In genomic region chr1:212285685-212286436, GRCh38 we compare ENCODE assay signal across 8 cellular contexts. TPM values are rescaled to one million over a fixed set of nuclear protein-coding genes. Genes with fewer than 3 reads are reported as not detected.
DNase-seq lines count a peak whose midpoint lies in the region; ATAC-seq, FAIRE-seq and TF ChIP-seq lines count a peak whose summit lies in the region.

No MANE protein-coding gene starts in this region.

- CTCF ChIA-PET in activated CD8-positive, alpha-beta memory T cell treated with anti-CD3 and anti-CD28 coated beads, Interleukin-2, amount 10 ng/mL, durations not matched to agents 7 days and 5 days (lab: Charles Lee) = interaction anchor here (0.6 to 2.8 kb wide), 14 partner anchors 10 to 605 kb away, joined by 3 to 25 read pairs (median 4); partner anchors contain the start of genes DTL and INTS7
- CTCF ChIA-PET in endothelial cell of umbilical vein (lab: Charles Lee) = interaction anchor here (0.6 to 3.4 kb wide), 8 partner anchors 38 to 605 kb away, joined by 3 to 59 read pairs (median 5); partner anchors contain the start of genes DTL and INTS7

- POLR2A ChIA-PET in endothelial cell of umbilical vein (lab: Charles Lee) = interaction anchor here (0.6 to 1.2 kb wide), 3 partner anchors 74 to 215 kb away, joined by 3 to 4 read pairs (median 3); no protein-coding TSS in a partner anchor

- H4K20me1 ChIP-seq in endothelial cell of umbilical vein (replicated peaks; ENCODE audit: control insufficient read depth, extremely low read depth, insufficient read depth, low read length) = no peaks in the 10 kb centered on the region

- TF ChIP-seq CTCF in endothelial cell of umbilical vein (IDR thresholded peaks at IDR 0.05; ENCODE audit: extremely low read depth in 1 of 2, insufficient read depth in 1 of 2, low read depth in 1 of 2, low read length in 2 of 2) = no peak

- H3K4me1 ChIP-seq in endothelial cell of umbilical vein (ENCODE audit: control insufficient read depth, extremely low read depth, insufficient read depth, low read length) (peaks cover 27% of the 10 kb centered on the region), muscle layer of colon (ENCODE audit: insufficient read depth, low read length) (peaks cover 20% of the 10 kb centered on the region)

- H3K27me3 ChIP-seq in endothelial cell of umbilical vein (ENCODE audit: control insufficient read depth in 2 of 2, insufficient read depth in 2 of 2, low read length in 2 of 2) (no peaks in the 10 kb centered on the region), muscle layer of colon (ENCODE audit: control insufficient read depth in 1 of 2, insufficient read depth in 2 of 2, low read length in 2 of 2) (no peaks in the 10 kb centered on the region)

- no peaks in the 10 kb centered on the region for H3K9me3 Mint-ChIP-seq in activated CD8-positive, alpha-beta memory T cell treated with anti-CD3 and anti-CD28 coated beads, Interleukin-2, amount 10 ng/mL, durations not matched to agents 7 days and 5 days (ENCODE audit: low read depth)

- H3K4me3 ChIP-seq in endothelial cell of umbilical vein (replicated peaks in 1 of 3; ENCODE audit: insufficient read depth in 1 of 3, low read depth in 1 of 3, low read length in 3 of 3) (peak overlapping the region; percentile 63 to 86 (median 85)), muscle layer of colon (ENCODE audit: low read depth in 1 of 2, low read length in 2 of 2) (peak overlapping the region; percentile 94 to 98)

- H3K27ac ChIP-seq in endothelial cell of umbilical vein (ENCODE audit: insufficient read depth, low read depth, low read length) = peak overlapping the region; percentile 44
- H3K27ac ChIP-seq in muscle layer of colon (ENCODE audit: low read depth, low read length) = peak overlapping the region; percentile 96

- peak overlapping the region; percentile 89 for H3K4me2 ChIP-seq in endothelial cell of umbilical vein (ENCODE audit: insufficient read depth, low read length)

- peaks cover 42% of the 10 kb centered on the region for H3K4me1 Mint-ChIP-seq in activated CD8-positive, alpha-beta memory T cell treated with anti-CD3 and anti-CD28 coated beads, Interleukin-2, amount 10 ng/mL, durations not matched to agents 7 days and 5 days

- peak overlapping the region; percentile 77 for H2AFZ ChIP-seq in endothelial cell of umbilical vein (ENCODE audit: low read depth, low read length)

- BruUV-seq in endothelial cell of umbilical vein (replicated peaks; lab: Mats Ljungman, UMichigan) = no TSS peak

- dilution Hi-C loops in endothelial cell of umbilical vein (cut with MboI; ENCODE audit: extremely low pct_ligation_motif_present, low sequenced_read_pairs) = no loop called here

- H3K79me2 ChIP-seq in endothelial cell of umbilical vein (ENCODE audit: control insufficient read depth, insufficient read depth, low read length) = peaks cover 30% of the 10 kb centered on the region

- ATAC-seq in GM18868 (IDR thresholded peaks at IDR 0.05; ENCODE audit: unreplicated experiment) (peak; percentile 14), HG03103 (IDR thresholded peaks at IDR 0.05; ENCODE audit: low read depth, unreplicated experiment) (peak; percentile 4)
- peak; percentile 17 for ATAC-seq in activated CD8-positive, alpha-beta memory T cell treated with anti-CD3 and anti-CD28 coated beads, Interleukin-2, amount 10 ng/mL, durations not matched to agents 7 days and 5 days

- peak overlapping the region; percentile 90 for H3K4me3 Mint-ChIP-seq in activated CD8-positive, alpha-beta memory T cell treated with anti-CD3 and anti-CD28 coated beads, Interleukin-2, amount 10 ng/mL, durations not matched to agents 7 days and 5 days

- peak; percentile 53 for TF ChIP-seq POLR2A in endothelial cell of umbilical vein (IDR thresholded peaks at IDR 0.05; ENCODE audit: low read depth, low read length)

- intact Hi-C loops in endothelial cell of umbilical vein (cut with micrococcal nuclease) = loop anchor here (1.0 to 2.0 kb wide), 7 partner anchors 44 to 605 kb away; partner anchors contain the start of genes DTL and INTS7

- H3K36me3 Mint-ChIP-seq in activated CD8-positive, alpha-beta memory T cell treated with anti-CD3 and anti-CD28 coated beads, Interleukin-2, amount 10 ng/mL, durations not matched to agents 7 days and 5 days = peaks cover 13% of the 10 kb centered on the region

- no peaks in the 10 kb centered on the region for H3K27me3 Mint-ChIP-seq in activated CD8-positive, alpha-beta memory T cell treated with anti-CD3 and anti-CD28 coated beads, Interleukin-2, amount 10 ng/mL, durations not matched to agents 7 days and 5 days

- H3K27ac Mint-ChIP-seq in activated CD8-positive, alpha-beta memory T cell treated with anti-CD3 and anti-CD28 coated beads, Interleukin-2, amount 10 ng/mL, durations not matched to agents 7 days and 5 days = peak overlapping the region; percentile 87

- H3K36me3 ChIP-seq in endothelial cell of umbilical vein (ENCODE audit: control insufficient read depth in 2 of 2, extremely low read depth in 1 of 2, insufficient read depth in 2 of 2, low read length in 2 of 2) (no peaks in the 10 kb centered on the region), muscle layer of colon (ENCODE audit: insufficient read depth, low read length) (no peaks in the 10 kb centered on the region)

- DNase-seq in AG08395 (ENCODE audit: low spot score) (peak; percentile 27), NCI-H774 (lab: John Stamatoyannopoulos, UW) (peak; percentile 50), endothelial cell of umbilical vein (ENCODE audit: low read depth, low spot score) (peak; percentile 63)
- DNase-seq in activated CD8-positive, alpha-beta memory T cell treated with anti-CD3 and anti-CD28 coated beads, Interleukin-2, amount 10 ng/mL, durations not matched to agents 7 days and 5 days = peak; percentile 83
- peak; percentile 44 to 47 for DNase-seq in stimulated activated CD8-positive, alpha-beta memory T cell treated with anti-CD3 and anti-CD28 coated beads, Interleukin-7, amount 100 ng/mL, for 48 hours (ENCODE audit: extremely low read depth in 1 of 2, low read depth in 1 of 2)

- H3K9me3 ChIP-seq in endothelial cell of umbilical vein (replicated peaks; ENCODE audit: control insufficient read depth, insufficient read depth, low read length) = no peaks in the 10 kb centered on the region
- H3K9me3 ChIP-seq in muscle layer of colon (ENCODE audit: low read length) = no peaks in the 10 kb centered on the region

- peaks cover 2% of the 10 kb centered on the region for H3K9me1 ChIP-seq in endothelial cell of umbilical vein (replicated peaks; ENCODE audit: control insufficient read depth, extremely low read depth, insufficient read depth, low read length)

- H3K9ac ChIP-seq in endothelial cell of umbilical vein (replicated peaks; ENCODE audit: extremely low read depth, insufficient read depth, low read length) = peak overlapping the region; percentile 66
- peak overlapping the region; percentile 83 for H3K9ac ChIP-seq in muscle layer of colon (ENCODE audit: low read length)

- FAIRE-seq in endothelial cell of umbilical vein (lab: Jason Lieb, UNC) = no peak

TF ChIP-seq in endothelial cell of umbilical vein, 7 proteins besides CTCF, POLR2A, EP300 and RAD21:
- TF ChIP-seq POLR2AphosphoS5 (IDR thresholded peaks at IDR 0.05; ENCODE audit: insufficient read depth, low read depth, low read length) = peak; percentile 42
- TF ChIP-seq MYC (IDR thresholded peaks at IDR 0.05; ENCODE audit: low read depth, low read length) = no peak
- TF ChIP-seq GATA2 (IDR thresholded peaks at IDR 0.05; ENCODE audit: insufficient read depth, insufficient read length, low read depth, low read length) = no peak
- no peak for TF ChIP-seq JUN (IDR thresholded peaks at IDR 0.05; ENCODE audit: borderline replicate concordance, insufficient read depth, insufficient read length, low read depth)

RNA-seq across cellular contexts. Expression of gene PPP2R5A, which starts 0.7 kb away (rescaled TPM):
- 10 to 100 TPM; 42.7 to 44.0 TPM for total RNA-seq in activated CD8-positive, alpha-beta memory T cell treated with anti-CD3 and anti-CD28 coated beads, Interleukin-2, amount 10 ng/mL, durations not matched to agents 7 days and 5 days
- total RNA-seq in endothelial cell of umbilical vein = 27.7 and 34.5 TPM in 2 replicates
- 10.0 and 11.9 TPM in 2 replicates for polyA plus RNA-seq in endothelial cell of umbilical vein
- 13.5 and 14.4 TPM in 2 replicates for polyA plus RNA-seq in endothelial cell of umbilical vein (2011; cell fraction: cytosol; rRNA removed)
- 14.6 and 16.5 TPM in 2 replicates for polyA plus RNA-seq in endothelial cell of umbilical vein (2011; cell fraction: nucleus; rRNA removed)
- 10.4 and 12.0 TPM in 2 replicates for polyA plus RNA-seq in endothelial cell of umbilical vein (2012)
- polyA minus RNA-seq in endothelial cell of umbilical vein = 7.4 and 8.9 TPM in 2 replicates
- 15.0 TPM for polyA minus RNA-seq in endothelial cell of umbilical vein (2011; cell fraction: cytosol; rRNA and poly(A)+ RNA removed)
- polyA minus RNA-seq in endothelial cell of umbilical vein (2011; cell fraction: nucleus; rRNA and poly(A)+ RNA removed) = 8.8 and 9.0 TPM in 2 replicates

Comparison
In these comparisons a context has a peak if more than half of its experiments do, and no peak if none do; other contexts are left out.
1. Peak in every context shown above with its lines: DNase-seq, ATAC-seq, H3K4me3 ChIP-seq and H3K27ac ChIP-seq.
2. DNase-seq: peak in every context shown above with its lines; median percentile 83 in activated CD8-positive, alpha-beta memory T cell treated with anti-CD3 and anti-CD28 coated beads, Interleukin-2, amount 10 ng/mL, durations not matched to agents 7 days and 5 days; 63 in endothelial cell of umbilical vein; 50 in NCI-H774; 46 in stimulated activated CD8-positive, alpha-beta memory T cell treated with anti-CD3 and anti-CD28 coated beads, Interleukin-7, amount 100 ng/mL, for 48 hours; 27 in AG08395.